25 cellular contexts compared by ENCODE assay signal in genomic region chr9:80242022-80242421, GRCh38.
DNase-seq lines count a peak whose midpoint lies in the region; ATAC-seq and TF ChIP-seq lines count a peak whose summit lies in the region.
"Had no signal": no experiment of that assay in that cellular context is flagged by ENCODE, and none has a peak within 500 bp of the region (broad histone marks: within the 10 kb centered on the region; RNA-seq: fewer than 3 reads in every experiment).

No MANE protein-coding gene starts in this region.

- H3K4me1 Mint-ChIP-seq in GM23338, result peaks cover 3% of the 10 kb centered on the region; the same call in 1 of the 3 replicates
- no peaks in the 10 kb centered on the region for H3K4me1 Mint-ChIP-seq in type B pancreatic cell (ENCODE audit: unreplicated experiment)

- no peaks in the 10 kb centered on the region for H3K4me1 ChIP-seq in GM23338 (ENCODE audit: insufficient read depth)
- no peaks in the 10 kb centered on the region for H3K4me1 ChIP-seq in RWPE2 (ENCODE audit: insufficient read depth, poor library complexity, severe bottlenecking)
- H3K4me1 ChIP-seq in ectodermal cell (ENCODE audit: control insufficient read depth, insufficient read depth, low read length), result peaks cover 5% of the 10 kb centered on the region
- H3K4me1 ChIP-seq: Caco-2 had no signal

- H3K27ac ChIP-seq in GM23338 (ENCODE audit: low read depth) (no peak overlapping the region), RWPE2 (ENCODE audit: poor library complexity, severe bottlenecking) (no peak overlapping the region), ectodermal cell (ENCODE audit: insufficient read depth, low read depth, low read length, poor library complexity, severe bottlenecking) (peak overlapping the region; percentile 21)
- H3K27ac ChIP-seq: BLaER1 treated with 17β-estradiol and CSF1 and Interleukin-3, amounts not matched to agents 10 nM and 100 nM had no signal

- no peak overlapping the region for H3K4me2 ChIP-seq in GM23338
- H3K4me2 ChIP-seq: BLaER1 treated with 17β-estradiol and CSF1 and Interleukin-3, amounts not matched to agents 10 nM and 100 nM had no signal

- 91 to 97% methylated on average over 2 of the region's 2 CpGs for WGBS in ectodermal cell, 2 experiments

- peaks cover under 1% of the 10 kb centered on the region; the same call in 1 of the 3 replicates for H3K36me3 Mint-ChIP-seq in GM23338 (ENCODE audit: low read depth)
- H3K36me3 Mint-ChIP-seq in type B pancreatic cell, result no peaks in the 10 kb centered on the region

- H3K36me3 ChIP-seq in GM23338 (ENCODE audit: insufficient read depth) (no peaks in the 10 kb centered on the region), RWPE2 (ENCODE audit: low read depth) (no peaks in the 10 kb centered on the region), ectodermal cell (ENCODE audit: control insufficient read depth, insufficient read depth, low read length) (no peaks in the 10 kb centered on the region)
- H3K36me3 ChIP-seq: BLaER1 treated with 17β-estradiol and CSF1 and Interleukin-3, amounts not matched to agents 10 nM and 100 nM had no signal

- H3K4me3 ChIP-seq in GM23338 (no peak overlapping the region), RWPE2 (ENCODE audit: severe bottlenecking) (no peak overlapping the region), ectodermal cell (ENCODE audit: insufficient read depth, low read depth, low read length) (no peak overlapping the region)
- H3K4me3 ChIP-seq: BLaER1 treated with 17β-estradiol and CSF1 and Interleukin-3, amounts not matched to agents 10 nM and 100 nM; GM12878 had no signal

- no peaks in the 10 kb centered on the region for H4K20me1 ChIP-seq in GM23338 (replicated peaks; ENCODE audit: insufficient read depth)
- H4K20me1 ChIP-seq: BLaER1 treated with 17β-estradiol and CSF1 and Interleukin-3, amounts not matched to agents 10 nM and 100 nM had no signal

- no peak for ATAC-seq in GM23338
- peak; percentile 29; the same call in 1 of the 3 replicates for ATAC-seq in RWPE2 (ENCODE audit: low read depth)
- ATAC-seq: GM12878, HCT116 had no signal

- H3K27ac Mint-ChIP-seq in GM23338 (no peak overlapping the region), type B pancreatic cell (peak overlapping the region; percentile 27)
- H3K27ac Mint-ChIP-seq: CD4-positive, alpha-beta T cell had no signal

- H3K9me2 ChIP-seq in GM23338 (ENCODE audit: insufficient read depth), result no peaks in the 10 kb centered on the region; the same call in 1 of the 2 replicates

- H3K9me3 Mint-ChIP-seq in GM23338 (peaks cover 17% of the 10 kb centered on the region), type B pancreatic cell (no peaks in the 10 kb centered on the region)
- H3K9me3 Mint-ChIP-seq: CD4-positive, alpha-beta T cell had no signal

- H3K9me3 ChIP-seq in RWPE2 (ENCODE audit: severe bottlenecking) (no peaks in the 10 kb centered on the region), ectodermal cell (ENCODE audit: control insufficient read depth, low read length) (no peaks in the 10 kb centered on the region)
- H3K9me3 ChIP-seq: Caco-2 had no signal

- DNase-seq in GM23338 (ENCODE audit: low spot score), result no peak
- DNase-seq in RWPE2 (ENCODE audit: low spot score), result no peak
- DNase-seq in type B pancreatic cell (ENCODE audit: extremely low spot score, unreplicated experiment), result no peak
- no peak for DNase-seq in NCI-H524 treated with DMSO at 0.1 percent for 48 hours (lab: John Stamatoyannopoulos, UW)
- no peak for DNase-seq in activated CD4-positive, alpha-beta T cell treated with anti-CD3 and anti-CD28 coated beads, Interleukin-2, amount 50 U/mL, for 1 hour
- DNase-seq in GM13976 (ENCODE audit: low spot score), result no peak
- DNase-seq: Caco-2; CD4-positive, alpha-beta T cell; DMS79; EL; GDM1; Karpas-422; MV-4-11; NCI-H1105; NCI-H1436 treated with DMSO at 0.1 percent for 48 hours; NCI-H1930; NCI-H2107; NCI-H446; NCI-H526; RPMI8226; SHP77 treated with DMSO at 0.1 percent for 48 hours had no signal

- H3K4me3 Mint-ChIP-seq in GM23338, result no peak overlapping the region
- peak overlapping the region; percentile 14 for H3K4me3 Mint-ChIP-seq in type B pancreatic cell
- H3K4me3 Mint-ChIP-seq: CD4-positive, alpha-beta T cell had no signal

- peaks cover 2% of the 10 kb centered on the region for H3K27me3 Mint-ChIP-seq in GM23338 (ENCODE audit: insufficient read depth, low read depth, poor library complexity)
- no peaks in the 10 kb centered on the region for H3K27me3 Mint-ChIP-seq in type B pancreatic cell
- H3K27me3 Mint-ChIP-seq: CD4-positive, alpha-beta T cell had no signal

- no peaks in the 10 kb centered on the region for H3K79me2 ChIP-seq in GM23338 (replicated peaks; ENCODE audit: insufficient read depth)

- in situ Hi-C loops in GM13976 (cut with MboI; ENCODE audit: low sequenced_read_pairs, unreplicated experiment), result no loop called here

- H3F3A ChIP-seq in GM23338 (replicated peaks; ENCODE audit: low read depth), result no peaks in the 10 kb centered on the region

- H3K27me3 ChIP-seq in GM23338 (ENCODE audit: insufficient read depth) (no peaks in the 10 kb centered on the region), RWPE2 (ENCODE audit: insufficient read depth, poor library complexity, severe bottlenecking) (no peaks in the 10 kb centered on the region), ectodermal cell (ENCODE audit: control insufficient read depth, insufficient read depth, low read length, poor library complexity, severe bottlenecking) (no peaks in the 10 kb centered on the region)
- H3K27me3 ChIP-seq: BLaER1 treated with 17β-estradiol and CSF1 and Interleukin-3, amounts not matched to agents 10 nM and 100 nM had no signal

- no peak for TF ChIP-seq CTCF in GM23338 (conservative IDR thresholded peaks at IDR 0.05; ENCODE audit: low read depth in 2 of 2)
- no peak for TF ChIP-seq CTCF in RWPE2 (IDR thresholded peaks at IDR 0.05; ENCODE audit: poor library complexity, severe bottlenecking)
- TF ChIP-seq CTCF in type B pancreatic cell (conservative IDR thresholded peaks at IDR 0.05), result no peak
- no peak for TF ChIP-seq CTCF in GM13976 (IDR thresholded peaks at IDR 0.05; ENCODE audit: borderline replicate concordance, control extremely low read depth, extremely low read depth, insufficient read depth, missing control alignments)

- H2AFZ ChIP-seq in GM23338, result 0 out of 2 replicates have a peak overlapping the region, but pooled peaks have one; percentile 57

TF ChIP-seq in GM23338, 12 proteins besides CTCF, POLR2A, EP300 and RAD21:
- TF ChIP-seq STAT1 (IDR thresholded peaks at IDR 0.05; ENCODE audit: unreplicated experiment), result no peak
